In genomic region chr6:146892613-146893401, GRCh38 we compare ENCODE assay signal across 1 cellular context.
A peak's percentile ranks its signal among the peaks of the same experiment; 100 is the strongest.
TF ChIP-seq lines count a peak whose summit lies in the region.

No MANE protein-coding gene starts in this region.

TF ChIP-seq in K562, 482 proteins besides CTCF, POLR2A, EP300 and RAD21 (continued from another document and continues in another):
- TF ChIP-seq KDM4B (IDR thresholded peaks at IDR 0.05; ENCODE audit: borderline replicate concordance in 2 of 2, low read depth in 1 of 2) (peak in 1 of 2 experiments; percentile 68; a peak in 1 of 4 replicates), ZNF644 (tag; IDR thresholded peaks at IDR 0.05; ENCODE audit: low read depth) (peak; percentile 33; the same call in 1 of the 2 replicates), EHMT2 (IDR thresholded peaks at IDR 0.05) (peak; percentile 90), ERF (CRISPR knock-in tag; IDR thresholded peaks at IDR 0.05) (peak; percentile 38; the same call in 1 of the 2 replicates), CREBBP (IDR thresholded peaks at IDR 0.05; ENCODE audit: low read depth, low read length) (no peak), GABPA (tag; conservative IDR thresholded peaks at IDR 0.05; ENCODE audit: low read depth) (peak; percentile 46), CBX3 (IDR thresholded peaks at IDR 0.05; ENCODE audit: borderline replicate concordance in 1 of 2, low read length in 2 of 2) (peak in 1 of 2 experiments; percentile 52; a peak in 1 of 3 replicates), ZNF586 (CRISPR knock-in tag; conservative IDR thresholded peaks at IDR 0.05) (no peak), ETV1 (tag; conservative IDR thresholded peaks at IDR 0.05; ENCODE audit: low read depth) (peak; percentile 84), GABPB1 (CRISPR knock-in tag; IDR thresholded peaks at IDR 0.05) (peak; percentile 47; the same call in 1 of the 2 replicates), KLF10 (CRISPR knock-in tag; IDR thresholded peaks at IDR 0.05) (peak; percentile 40; the same call in 1 of the 2 replicates), ETV6 (IDR thresholded peaks at IDR 0.05; ENCODE audit: borderline replicate concordance in 1 of 2, low read depth in 2 of 2, low read length in 1 of 2) (0 out of 4 replicates have a peak, but pooled peaks of 1 of the 2 experiments have one; percentile 46), ETV6 (CRISPR knock-in tag; IDR thresholded peaks at IDR 0.05; ENCODE audit: borderline replicate concordance) (no peak), RBM25 (IDR thresholded peaks at IDR 0.05; ENCODE audit: low read depth, low read length, severe bottlenecking) (no peak), STAG1 (CRISPR knock-in tag; IDR thresholded peaks at IDR 0.05; ENCODE audit: borderline replicate concordance) (no peak), MYC (IDR thresholded peaks at IDR 0.05; ENCODE audit: low read depth, low read length) (peak; percentile 83), MYC (CRISPR knock-in tag; IDR thresholded peaks at IDR 0.05; ENCODE audit: borderline replicate concordance, low read depth) (peak; percentile 95), CREB1 (IDR thresholded peaks at IDR 0.05) (no peak), CREB1 (CRISPR knock-in tag; IDR thresholded peaks at IDR 0.05) (no peak), CHCHD3 (CRISPR knock-in tag; IDR thresholded peaks at IDR 0.05) (no peak), ZNF589 (CRISPR knock-in tag; IDR thresholded peaks at IDR 0.05; ENCODE audit: low read depth) (peak; percentile 28; the same call in 1 of the 2 replicates), ZNF347 (CRISPR knock-in tag; IDR thresholded peaks at IDR 0.05; ENCODE audit: low read depth) (no peak), HDAC1 (IDR thresholded peaks at IDR 0.05) (peak in 1 of 2 experiments; percentile 69; a peak in 2 of 4 replicates), MAFF (IDR thresholded peaks at IDR 0.05; ENCODE audit: low read length) (peak; percentile 66), HIVEP1 (CRISPR knock-in tag; IDR thresholded peaks at IDR 0.05) (no peak), ZNF143 (CRISPR knock-in tag; IDR thresholded peaks at IDR 0.05) (no peak), FIP1L1 (IDR thresholded peaks at IDR 0.05; ENCODE audit: low read depth, low read length, poor library complexity, severe bottlenecking) (no peak), NBN (IDR thresholded peaks at IDR 0.05; ENCODE audit: low read depth) (peak; percentile 73; the same call in 1 of the 2 replicates), HMGN3 (IDR thresholded peaks at IDR 0.05; ENCODE audit: borderline replicate concordance, extremely low read depth, insufficient read length, low read depth, low read length) (peak; percentile 26), PTTG1 (tag; IDR thresholded peaks at IDR 0.05; ENCODE audit: low read depth) (peak; percentile 74; the same call in 1 of the 2 replicates), ZNF445 (CRISPR knock-in tag; IDR thresholded peaks at IDR 0.05; ENCODE audit: low read depth) (0 out of 2 replicates have a peak, but pooled peaks have one; percentile 73), NCOA6 (IDR thresholded peaks at IDR 0.05) (no peak), POLR2AphosphoS5 (IDR thresholded peaks at IDR 0.05; ENCODE audit: control insufficient read depth, insufficient read depth, low read depth, low read length) (peak; percentile 37; the same call in 1 of the 2 replicates), MAZ (CRISPR knock-in tag; conservative IDR thresholded peaks at IDR 0.05 in 1 of 2, IDR thresholded peaks at IDR 0.05 in 1 of 2) (peak in 1 of 2 experiments; percentile 34; a peak in 3 of 4 replicates), CREM (IDR thresholded peaks at IDR 0.05; ENCODE audit: low read depth) (peak; percentile 75), CTBP1 (IDR thresholded peaks at IDR 0.05; ENCODE audit: borderline replicate concordance) (peak; percentile 87), ESRRA (IDR thresholded peaks at IDR 0.05; ENCODE audit: borderline replicate concordance, low read depth) (peak; percentile 23; the same call in 1 of the 2 replicates), MCM7 (IDR thresholded peaks at IDR 0.05) (no peak), L3MBTL2 (IDR thresholded peaks at IDR 0.05) (no peak; the same call in 1 of the 2 replicates), BRD4 (IDR thresholded peaks at IDR 0.05) (peak; percentile 96), DDX20 (tag; IDR thresholded peaks at IDR 0.05; ENCODE audit: low read depth) (peak; percentile 76), POLR2B (IDR thresholded peaks at IDR 0.05; ENCODE audit: low read depth, partially characterized antibody) (peak; percentile 78), ZNF253 (CRISPR knock-in tag; conservative IDR thresholded peaks at IDR 0.05) (peak; percentile 54; the same call in 1 of the 2 replicates), JUND (IDR thresholded peaks at IDR 0.05; ENCODE audit: borderline replicate concordance, low read depth, low read length) (peak; percentile 97), JUND (tag; IDR thresholded peaks at IDR 0.05; ENCODE audit: borderline replicate concordance, low read depth, low read length) (peak; percentile 96; the same call in 2 of the 3 replicates), IFI16 (CRISPR knock-in tag; IDR thresholded peaks at IDR 0.05) (0 out of 2 replicates have a peak, but pooled peaks have one; percentile 5), SETDB1 (IDR thresholded peaks at IDR 0.05; ENCODE audit: low read length) (no peak), HLTF (IDR thresholded peaks at IDR 0.05) (0 out of 2 replicates have a peak, but pooled peaks have one; percentile 19), TSC22D4 (tag; IDR thresholded peaks at IDR 0.05) (no peak), HDAC8 (tag; IDR thresholded peaks at IDR 0.05) (no peak; the same call in 1 of the 2 replicates), NCOR1 (IDR thresholded peaks at IDR 0.05) (no peak), ZNF830 (CRISPR knock-in tag; IDR thresholded peaks at IDR 0.05) (peak; percentile 91; the same call in 1 of the 2 replicates)
- TF ChIP-seq, protein P1, sequence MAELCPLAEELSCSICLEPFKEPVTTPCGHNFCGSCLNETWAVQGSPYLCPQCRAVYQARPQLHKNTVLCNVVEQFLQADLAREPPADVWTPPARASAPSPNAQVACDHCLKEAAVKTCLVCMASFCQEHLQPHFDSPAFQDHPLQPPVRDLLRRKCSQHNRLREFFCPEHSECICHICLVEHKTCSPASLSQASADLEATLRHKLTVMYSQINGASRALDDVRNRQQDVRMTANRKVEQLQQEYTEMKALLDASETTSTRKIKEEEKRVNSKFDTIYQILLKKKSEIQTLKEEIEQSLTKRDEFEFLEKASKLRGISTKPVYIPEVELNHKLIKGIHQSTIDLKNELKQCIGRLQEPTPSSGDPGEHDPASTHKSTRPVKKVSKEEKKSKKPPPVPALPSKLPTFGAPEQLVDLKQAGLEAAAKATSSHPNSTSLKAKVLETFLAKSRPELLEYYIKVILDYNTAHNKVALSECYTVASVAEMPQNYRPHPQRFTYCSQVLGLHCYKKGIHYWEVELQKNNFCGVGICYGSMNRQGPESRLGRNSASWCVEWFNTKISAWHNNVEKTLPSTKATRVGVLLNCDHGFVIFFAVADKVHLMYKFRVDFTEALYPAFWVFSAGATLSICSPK (IDR thresholded peaks at IDR 0.05; ENCODE audit: borderline replicate concordance) = peak; percentile 74; the same call in 1 of the 2 replicates
- TF ChIP-seq, protein P2, sequence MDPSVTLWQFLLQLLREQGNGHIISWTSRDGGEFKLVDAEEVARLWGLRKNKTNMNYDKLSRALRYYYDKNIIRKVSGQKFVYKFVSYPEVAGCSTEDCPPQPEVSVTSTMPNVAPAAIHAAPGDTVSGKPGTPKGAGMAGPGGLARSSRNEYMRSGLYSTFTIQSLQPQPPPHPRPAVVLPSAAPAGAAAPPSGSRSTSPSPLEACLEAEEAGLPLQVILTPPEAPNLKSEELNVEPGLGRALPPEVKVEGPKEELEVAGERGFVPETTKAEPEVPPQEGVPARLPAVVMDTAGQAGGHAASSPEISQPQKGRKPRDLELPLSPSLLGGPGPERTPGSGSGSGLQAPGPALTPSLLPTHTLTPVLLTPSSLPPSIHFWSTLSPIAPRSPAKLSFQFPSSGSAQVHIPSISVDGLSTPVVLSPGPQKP (CRISPR knock-in tag; IDR thresholded peaks at IDR 0.05) = no peak
- TF ChIP-seq, protein P3, sequence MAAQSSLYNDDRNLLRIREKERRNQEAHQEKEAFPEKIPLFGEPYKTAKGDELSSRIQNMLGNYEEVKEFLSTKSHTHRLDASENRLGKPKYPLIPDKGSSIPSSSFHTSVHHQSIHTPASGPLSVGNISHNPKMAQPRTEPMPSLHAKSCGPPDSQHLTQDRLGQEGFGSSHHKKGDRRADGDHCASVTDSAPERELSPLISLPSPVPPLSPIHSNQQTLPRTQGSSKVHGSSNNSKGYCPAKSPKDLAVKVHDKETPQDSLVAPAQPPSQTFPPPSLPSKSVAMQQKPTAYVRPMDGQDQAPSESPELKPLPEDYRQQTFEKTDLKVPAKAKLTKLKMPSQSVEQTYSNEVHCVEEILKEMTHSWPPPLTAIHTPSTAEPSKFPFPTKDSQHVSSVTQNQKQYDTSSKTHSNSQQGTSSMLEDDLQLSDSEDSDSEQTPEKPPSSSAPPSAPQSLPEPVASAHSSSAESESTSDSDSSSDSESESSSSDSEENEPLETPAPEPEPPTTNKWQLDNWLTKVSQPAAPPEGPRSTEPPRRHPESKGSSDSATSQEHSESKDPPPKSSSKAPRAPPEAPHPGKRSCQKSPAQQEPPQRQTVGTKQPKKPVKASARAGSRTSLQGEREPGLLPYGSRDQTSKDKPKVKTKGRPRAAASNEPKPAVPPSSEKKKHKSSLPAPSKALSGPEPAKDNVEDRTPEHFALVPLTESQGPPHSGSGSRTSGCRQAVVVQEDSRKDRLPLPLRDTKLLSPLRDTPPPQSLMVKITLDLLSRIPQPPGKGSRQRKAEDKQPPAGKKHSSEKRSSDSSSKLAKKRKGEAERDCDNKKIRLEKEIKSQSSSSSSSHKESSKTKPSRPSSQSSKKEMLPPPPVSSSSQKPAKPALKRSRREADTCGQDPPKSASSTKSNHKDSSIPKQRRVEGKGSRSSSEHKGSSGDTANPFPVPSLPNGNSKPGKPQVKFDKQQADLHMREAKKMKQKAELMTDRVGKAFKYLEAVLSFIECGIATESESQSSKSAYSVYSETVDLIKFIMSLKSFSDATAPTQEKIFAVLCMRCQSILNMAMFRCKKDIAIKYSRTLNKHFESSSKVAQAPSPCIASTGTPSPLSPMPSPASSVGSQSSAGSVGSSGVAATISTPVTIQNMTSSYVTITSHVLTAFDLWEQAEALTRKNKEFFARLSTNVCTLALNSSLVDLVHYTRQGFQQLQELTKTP (IDR thresholded peaks at IDR 0.05; ENCODE audit: low read depth in 1 of 2, partially characterized antibody in 2 of 2) = peak; percentile 88 to 94
- TF ChIP-seq, protein P4, sequence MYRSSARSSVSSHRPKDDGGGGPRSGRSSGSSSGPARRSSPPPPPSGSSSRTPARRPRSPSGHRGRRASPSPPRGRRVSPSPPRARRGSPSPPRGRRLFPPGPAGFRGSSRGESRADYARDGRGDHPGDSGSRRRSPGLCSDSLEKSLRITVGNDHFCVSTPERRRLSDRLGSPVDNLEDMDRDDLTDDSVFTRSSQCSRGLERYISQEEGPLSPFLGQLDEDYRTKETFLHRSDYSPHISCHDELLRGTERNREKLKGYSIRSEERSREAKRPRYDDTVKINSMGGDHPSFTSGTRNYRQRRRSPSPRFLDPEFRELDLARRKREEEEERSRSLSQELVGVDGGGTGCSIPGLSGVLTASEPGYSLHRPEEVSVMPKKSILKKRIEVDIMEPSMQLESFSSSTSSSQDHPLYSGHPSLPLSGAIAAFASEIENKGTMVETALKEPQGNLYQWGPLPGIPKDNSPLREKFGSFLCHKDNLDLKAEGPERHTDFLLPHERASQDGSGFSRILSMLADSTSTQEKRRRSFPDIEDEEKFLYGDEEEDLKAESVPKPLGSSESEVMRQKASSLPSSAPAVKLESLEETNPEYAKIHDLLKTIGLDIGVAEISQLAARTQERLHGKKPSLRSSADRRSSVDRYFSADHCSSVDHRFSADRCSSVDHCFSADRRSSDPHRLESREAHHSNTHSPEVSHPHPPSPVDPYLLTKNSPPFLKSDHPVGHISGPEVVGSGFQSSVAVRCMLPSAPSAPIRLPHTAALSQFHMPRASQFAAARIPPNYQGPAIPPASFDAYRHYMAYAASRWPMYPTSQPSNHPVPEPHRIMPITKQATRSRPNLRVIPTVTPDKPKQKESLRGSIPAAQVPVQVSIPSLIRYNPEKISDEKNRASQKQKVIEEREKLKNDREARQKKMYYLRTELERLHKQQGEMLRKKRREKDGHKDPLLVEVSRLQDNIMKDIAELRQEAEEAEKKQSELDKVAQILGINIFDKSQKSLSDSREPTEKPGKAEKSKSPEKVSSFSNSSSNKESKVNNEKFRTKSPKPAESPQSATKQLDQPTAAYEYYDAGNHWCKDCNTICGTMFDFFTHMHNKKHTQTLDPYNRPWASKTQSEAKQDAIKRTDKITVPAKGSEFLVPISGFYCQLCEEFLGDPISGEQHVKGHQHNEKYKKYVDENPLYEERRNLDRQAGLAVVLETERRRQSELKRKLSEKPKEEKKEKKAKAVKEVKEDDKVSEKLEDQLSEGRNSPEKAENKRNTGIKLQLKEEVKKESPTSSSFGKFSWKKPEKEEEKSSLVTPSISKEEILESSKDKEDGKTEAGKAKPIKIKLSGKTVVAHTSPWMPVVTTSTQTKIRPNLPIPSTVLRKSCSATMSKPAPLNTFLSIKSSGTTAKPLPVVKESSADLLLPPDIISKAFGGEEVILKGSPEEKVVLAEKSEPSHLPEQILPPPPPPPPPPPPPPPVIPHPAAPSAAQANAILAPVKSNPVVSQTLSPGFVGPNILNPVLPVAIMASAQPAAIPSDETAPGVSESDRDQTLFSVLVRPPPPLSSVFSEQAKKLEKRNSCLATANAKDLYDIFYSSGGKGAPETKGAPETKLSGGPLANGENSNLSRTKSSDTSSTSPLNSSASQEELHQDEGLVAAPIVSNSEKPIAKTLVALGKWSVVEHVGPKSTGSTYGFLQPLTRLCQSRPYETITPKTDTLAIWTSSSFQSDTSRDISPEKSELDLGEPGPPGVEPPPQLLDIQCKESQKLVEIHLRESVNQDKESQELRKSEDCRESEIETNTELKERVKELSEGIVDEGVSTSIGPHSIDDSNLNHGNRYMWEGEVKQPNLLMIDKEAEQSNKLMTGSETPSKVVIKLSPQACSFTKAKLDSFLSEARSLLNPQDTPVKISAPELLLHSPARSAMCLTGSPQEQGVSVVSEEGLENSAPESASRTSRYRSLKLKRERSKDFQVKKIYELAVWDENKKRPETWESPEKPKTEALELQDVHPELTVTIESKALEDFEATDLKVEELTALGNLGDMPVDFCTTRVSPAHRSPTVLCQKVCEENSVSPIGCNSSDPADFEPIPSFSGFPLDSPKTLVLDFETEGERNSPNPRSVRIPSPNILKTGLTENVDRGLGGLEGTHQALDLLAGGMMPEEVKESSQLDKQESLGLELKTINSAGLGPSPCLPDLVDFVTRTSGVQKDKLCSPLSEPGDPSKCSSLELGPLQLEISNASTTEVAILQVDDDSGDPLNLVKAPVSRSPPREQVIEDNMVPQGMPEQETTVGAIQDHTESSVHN (IDR thresholded peaks at IDR 0.05; ENCODE audit: borderline replicate concordance in 1 of 2, low read depth in 1 of 2) = peak; percentile 30 to 54; a peak in 1 of 4 replicates
- TF ChIP-seq, protein P5, sequence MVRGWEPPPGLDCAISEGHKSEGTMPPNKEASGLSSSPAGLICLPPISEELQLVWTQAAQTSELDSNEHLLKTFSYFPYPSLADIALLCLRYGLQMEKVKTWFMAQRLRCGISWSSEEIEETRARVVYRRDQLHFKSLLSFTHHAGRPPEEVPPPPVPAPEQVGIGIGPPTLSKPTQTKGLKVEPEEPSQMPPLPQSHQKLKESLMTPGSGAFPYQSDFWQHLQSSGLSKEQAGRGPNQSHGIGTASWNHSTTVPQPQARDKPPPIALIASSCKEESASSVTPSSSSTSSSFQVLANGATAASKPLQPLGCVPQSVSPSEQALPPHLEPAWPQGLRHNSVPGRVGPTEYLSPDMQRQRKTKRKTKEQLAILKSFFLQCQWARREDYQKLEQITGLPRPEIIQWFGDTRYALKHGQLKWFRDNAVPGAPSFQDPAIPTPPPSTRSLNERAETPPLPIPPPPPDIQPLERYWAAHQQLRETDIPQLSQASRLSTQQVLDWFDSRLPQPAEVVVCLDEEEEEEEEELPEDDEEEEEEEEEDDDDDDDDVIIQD (CRISPR knock-in tag; IDR thresholded peaks at IDR 0.05) = no peak
